1 cellular context compared by ENCODE assay signal in the genomic region with DNA sequence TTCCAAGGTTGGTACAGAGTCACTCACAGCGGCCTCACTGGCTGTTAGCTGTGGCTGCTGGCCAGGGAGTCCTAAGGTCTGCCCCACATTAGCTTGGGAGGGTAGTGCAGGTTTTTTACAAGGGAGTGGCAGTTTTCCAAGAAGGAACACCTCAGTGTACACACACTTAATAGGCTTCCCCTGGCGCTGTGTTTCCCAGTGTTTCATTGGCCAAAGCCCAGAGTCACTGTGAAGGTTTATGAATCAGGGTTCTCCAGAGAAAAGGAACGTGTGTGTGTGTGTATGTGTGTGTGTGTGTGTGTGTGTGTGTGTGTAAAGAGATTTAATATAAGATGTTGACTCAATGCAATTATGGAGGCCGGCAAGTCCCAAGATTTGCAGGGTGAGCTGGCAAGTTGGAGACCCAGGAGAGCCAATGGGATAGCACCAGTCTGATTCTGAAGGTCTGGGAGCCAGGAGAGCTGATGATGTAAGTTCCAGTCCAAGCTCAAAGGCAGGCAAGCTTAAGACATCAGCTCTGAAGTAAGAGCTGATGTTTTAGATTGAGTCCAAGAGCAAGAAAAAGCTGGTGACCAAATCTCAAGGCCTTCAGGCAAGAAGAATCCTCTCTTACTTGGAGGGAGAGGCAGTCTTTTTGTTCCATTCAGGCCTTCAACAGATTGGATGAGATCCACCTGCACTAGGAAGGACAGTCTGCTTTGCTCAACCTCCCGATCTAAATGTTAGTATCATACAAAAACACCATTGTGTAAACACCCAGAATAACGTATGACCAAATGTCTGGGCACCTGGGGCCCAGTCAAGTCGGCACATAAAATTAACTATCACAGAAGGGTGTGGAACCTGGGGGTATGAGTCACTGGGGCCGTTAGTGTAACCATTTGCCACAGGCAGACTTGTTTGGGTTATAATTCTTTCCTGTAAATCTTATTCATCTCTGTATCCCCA.
TF ChIP-seq lines count a peak whose summit lies in the region.

No MANE protein-coding gene starts in this region.

TF ChIP-seq in WTC11, 78 proteins besides CTCF, POLR2A, EP300 and RAD21 (continued from another document):
- TF ChIP-seq, protein P1, sequence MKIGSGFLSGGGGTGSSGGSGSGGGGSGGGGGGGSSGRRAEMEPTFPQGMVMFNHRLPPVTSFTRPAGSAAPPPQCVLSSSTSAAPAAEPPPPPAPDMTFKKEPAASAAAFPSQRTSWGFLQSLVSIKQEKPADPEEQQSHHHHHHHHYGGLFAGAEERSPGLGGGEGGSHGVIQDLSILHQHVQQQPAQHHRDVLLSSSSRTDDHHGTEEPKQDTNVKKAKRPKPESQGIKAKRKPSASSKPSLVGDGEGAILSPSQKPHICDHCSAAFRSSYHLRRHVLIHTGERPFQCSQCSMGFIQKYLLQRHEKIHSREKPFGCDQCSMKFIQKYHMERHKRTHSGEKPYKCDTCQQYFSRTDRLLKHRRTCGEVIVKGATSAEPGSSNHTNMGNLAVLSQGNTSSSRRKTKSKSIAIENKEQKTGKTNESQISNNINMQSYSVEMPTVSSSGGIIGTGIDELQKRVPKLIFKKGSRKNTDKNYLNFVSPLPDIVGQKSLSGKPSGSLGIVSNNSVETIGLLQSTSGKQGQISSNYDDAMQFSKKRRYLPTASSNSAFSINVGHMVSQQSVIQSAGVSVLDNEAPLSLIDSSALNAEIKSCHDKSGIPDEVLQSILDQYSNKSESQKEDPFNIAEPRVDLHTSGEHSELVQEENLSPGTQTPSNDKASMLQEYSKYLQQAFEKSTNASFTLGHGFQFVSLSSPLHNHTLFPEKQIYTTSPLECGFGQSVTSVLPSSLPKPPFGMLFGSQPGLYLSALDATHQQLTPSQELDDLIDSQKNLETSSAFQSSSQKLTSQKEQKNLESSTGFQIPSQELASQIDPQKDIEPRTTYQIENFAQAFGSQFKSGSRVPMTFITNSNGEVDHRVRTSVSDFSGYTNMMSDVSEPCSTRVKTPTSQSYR (CRISPR knock-in tag; IDR thresholded peaks at IDR 0.05): no peak
- TF ChIP-seq FOXJ3 (CRISPR knock-in tag; IDR thresholded peaks at IDR 0.05; ENCODE audit: borderline replicate concordance): no peak
- TF ChIP-seq GRHL2 (CRISPR knock-in tag; IDR thresholded peaks at IDR 0.05; ENCODE audit: insufficient replicate concordance, severe bottlenecking): no peak
- no peak for TF ChIP-seq ETV6 (CRISPR knock-in tag; IDR thresholded peaks at IDR 0.05)
- no peak for TF ChIP-seq ZNF671 (CRISPR knock-in tag; IDR thresholded peaks at IDR 0.05)
- TF ChIP-seq KAT7 (CRISPR knock-in tag; IDR thresholded peaks at IDR 0.05; ENCODE audit: borderline replicate concordance): no peak
- no peak for TF ChIP-seq NFATC4 (CRISPR knock-in tag; IDR thresholded peaks at IDR 0.05)
- TF ChIP-seq, protein P2, sequence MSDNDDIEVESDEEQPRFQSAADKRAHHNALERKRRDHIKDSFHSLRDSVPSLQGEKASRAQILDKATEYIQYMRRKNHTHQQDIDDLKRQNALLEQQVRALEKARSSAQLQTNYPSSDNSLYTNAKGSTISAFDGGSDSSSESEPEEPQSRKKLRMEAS (CRISPR knock-in tag; IDR thresholded peaks at IDR 0.05): no peak
